ENCODE assay signal across 15 cellular contexts in the genomic region with DNA sequence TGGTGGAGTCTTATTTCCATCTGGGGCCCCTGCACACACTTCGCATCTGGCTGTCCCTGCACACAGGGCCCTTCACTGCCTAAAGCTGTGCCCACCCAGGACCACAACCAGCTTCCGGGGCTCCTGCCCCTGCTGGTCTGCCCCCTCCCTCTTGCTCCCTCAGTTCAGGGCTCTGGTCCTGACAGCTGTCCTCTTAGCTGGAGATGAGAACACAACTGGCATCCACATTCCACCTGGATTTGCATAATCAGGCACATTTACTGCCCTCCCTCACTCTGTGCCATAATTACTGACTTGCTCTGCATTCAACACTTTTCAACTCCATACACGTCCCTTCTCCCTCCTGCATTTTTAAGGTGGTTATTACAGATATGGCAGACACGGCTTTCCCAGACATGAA.
DNase-seq lines count a peak whose midpoint lies in the region; ATAC-seq and TF ChIP-seq lines count a peak whose summit lies in the region.
"Had no signal": no experiment of that assay in that cellular context is flagged by ENCODE, and none has a peak within 500 bp of the region (broad histone marks: within the 10 kb centered on the region; RNA-seq: fewer than 3 reads in every experiment).

No MANE protein-coding gene starts in this region.

- no peak overlapping the region for H3T11ph ChIP-seq in H9 (ENCODE audit: low read length)

- H3K9me3 Mint-ChIP-seq in H9 = peaks cover 8 to 10% of the 10 kb centered on the region in 2 experiments; a peak in 3 of 5 replicates
- peaks cover 5% of the 10 kb centered on the region for H3K9me3 Mint-ChIP-seq in nephron progenitor cell
- peaks cover 0 to under 1% of the 10 kb centered on the region in 2 donors for H3K9me3 Mint-ChIP-seq in natural killer cell

- no peak overlapping the region for H2BK12ac ChIP-seq in H9 (ENCODE audit: insufficient read length, low read depth, low read length)

- H2AFZ ChIP-seq in H9 (ENCODE audit: low read length) = no peak overlapping the region

- H4K91ac ChIP-seq in H9 (ENCODE audit: insufficient read length, low read depth, low read length) = no peak overlapping the region

- no peaks in the 10 kb centered on the region for H4K20me1 ChIP-seq in BLaER1 treated with 17β-estradiol and CSF1 and Interleukin-3, amounts not matched to agents 10 nM and 100 nM
- H4K20me1 ChIP-seq in H9 (ENCODE audit: control insufficient read depth, insufficient read depth, insufficient read length) = no peaks in the 10 kb centered on the region

- peaks cover 0 to 9% (median 0%) of the 10 kb centered on the region in 3 experiments; a peak in 3 of 7 replicates for H3K36me3 Mint-ChIP-seq in H9 (ENCODE audit: insufficient read depth in 1 of 3, low read depth in 3 of 3)
- H3K36me3 Mint-ChIP-seq in nephron progenitor cell (ENCODE audit: low read depth) = no peaks in the 10 kb centered on the region
- H3K36me3 Mint-ChIP-seq in natural killer cell = no peaks in the 10 kb centered on the region

- no peak overlapping the region for H4K8ac ChIP-seq in H9 (replicated peaks; ENCODE audit: insufficient read length, low read depth, low read length)

- no peak overlapping the region for H2BK20ac ChIP-seq in H9 (ENCODE audit: low read depth, low read length, poor library complexity, severe bottlenecking)

- H3K27me3 Mint-ChIP-seq in H9 (ENCODE audit: low read depth) = peaks cover 2% of the 10 kb centered on the region; the same call in 1 of the 2 replicates
- peaks cover 20% of the 10 kb centered on the region for H3K27me3 Mint-ChIP-seq in nephron progenitor cell (ENCODE audit: low read depth, poor library complexity)
- H3K27me3 Mint-ChIP-seq in natural killer cell (ENCODE audit: low read depth in 2 of 2) = peaks cover 9 to 10% of the 10 kb centered on the region in 2 donors

- intact Hi-C loops in natural killer cell (cut with micrococcal nuclease) = no loop called here

- no peak overlapping the region for H3K56ac ChIP-seq in H9 (ENCODE audit: insufficient read length, low read depth, low read length)

- no peak overlapping the region for H3K4ac ChIP-seq in H9 (ENCODE audit: low read depth, low read length)

- H2BK120ac ChIP-seq in H9 (ENCODE audit: low read depth, low read length, poor library complexity, severe bottlenecking) = no peak overlapping the region

- peak overlapping the region in 9 of 11 experiments; percentile 5 to 74 (median 60); a peak in 15 of 22 replicates for H3K4me2 ChIP-seq in BLaER1 treated with 17β-estradiol and CSF1 and Interleukin-3, amounts not matched to agents 10 nM and 100 nM
- H3K4me2 ChIP-seq in H9 (ENCODE audit: insufficient read depth, insufficient read length, low read length) = no peak overlapping the region
- H3K4me2 ChIP-seq: KMS-11 had no signal

- H4K5ac ChIP-seq in H9 (ENCODE audit: insufficient read length, low read depth, low read length) = no peak overlapping the region

- no peaks in the 10 kb centered on the region for H3K79me2 ChIP-seq in H9 (ENCODE audit: insufficient read depth, low read length)

- H2BK15ac ChIP-seq in H9 (ENCODE audit: low read depth, low read length) = no peak overlapping the region

- no peaks in the 10 kb centered on the region for H3K27me3 ChIP-seq in BLaER1 treated with 17β-estradiol and CSF1 and Interleukin-3, amounts not matched to agents 10 nM and 100 nM
- no peaks in the 10 kb centered on the region; the same call in 1 of the 2 replicates for H3K27me3 ChIP-seq in H9 (ENCODE audit: insufficient read depth, low read length)

- no peak for TF ChIP-seq CTCF in H9 (conservative IDR thresholded peaks at IDR 0.05)
- no peak for TF ChIP-seq CTCF in nephron progenitor cell (IDR thresholded peaks at IDR 0.05)
- no peak for TF ChIP-seq CTCF in natural killer cell (IDR thresholded peaks at IDR 0.05)

- peak overlapping the region; percentile 53; the same call in 1 of the 2 replicates for H3K14ac ChIP-seq in H9 (ENCODE audit: insufficient read depth, low read length)

- no peak for ATAC-seq in natural killer cell
- ATAC-seq in GM21576 (IDR thresholded peaks at IDR 0.05; ENCODE audit: unreplicated experiment) = no peak
- no peak for ATAC-seq in HG03108 (IDR thresholded peaks at IDR 0.05; ENCODE audit: unreplicated experiment)
- ATAC-seq: HCT116, Panc1 had no signal

- no peak overlapping the region for H3K4me3 ChIP-seq in BLaER1 treated with 17β-estradiol and CSF1 and Interleukin-3, amounts not matched to agents 10 nM and 100 nM

- no peak for DNase-seq in H9
- DNase-seq in NCI-H526 treated with DMSO at 0.1 percent for 48 hours (lab: John Stamatoyannopoulos, UW) = peak; percentile 16
- no peak for DNase-seq in nephron progenitor cell
- DNase-seq in caudate nucleus (lab: John Stamatoyannopoulos, UW) = no peak
- no peak for DNase-seq in natural killer cell
- DNase-seq: DND-41, NCI-H1417 treated with DMSO at 0.1 percent for 48 hours, NCI-H2029 had no signal

- H2AK5ac ChIP-seq in H9 (ENCODE audit: insufficient read length, low read length) = no peak overlapping the region

- no peak overlapping the region for H3K4me3 Mint-ChIP-seq in H9
- H3K4me3 Mint-ChIP-seq in nephron progenitor cell = no peak overlapping the region
- H3K4me3 Mint-ChIP-seq in natural killer cell = no peak overlapping the region

- H3K4me1 Mint-ChIP-seq in H9 (peaks cover 13% of the 10 kb centered on the region in 2 experiments), nephron progenitor cell (peaks cover 12% of the 10 kb centered on the region), natural killer cell (peaks cover 2% of the 10 kb centered on the region in 2 donors)

- H3K23ac ChIP-seq in H9 (ENCODE audit: insufficient read length, low read depth, low read length) = no peak overlapping the region

- no CpG with 5 or more reads among the region's 4 CpGs for WGBS in H9 (ENCODE audit: extremely low coverage, insufficient read length, low lambda C conversion rate)

- H3K9me3 ChIP-seq in BLaER1 treated with 17β-estradiol and CSF1 and Interleukin-3, amounts not matched to agents 10 nM and 100 nM (replicated peaks in 1 of 11) = peaks cover 3 to 18% (median 14%) of the 10 kb centered on the region in 11 experiments; a peak in 17 of 22 replicates
- H3K9me3 ChIP-seq in H9 (ENCODE audit: control insufficient read depth, low read depth, low read length) = no peaks in the 10 kb centered on the region

- H2BK5ac ChIP-seq in H9 (ENCODE audit: insufficient read length, low read length) = no peak overlapping the region

- H3K27ac ChIP-seq in BLaER1 treated with 17β-estradiol and CSF1 and Interleukin-3, amounts not matched to agents 10 nM and 100 nM = no peak overlapping the region
- H3K27ac ChIP-seq in H9 (ENCODE audit: insufficient read length, low read depth, low read length) (no peak overlapping the region), caudate nucleus (ENCODE audit: low read depth, low read length) (no peak overlapping the region)
- H3K27ac ChIP-seq: C4-2B, KMS-11 had no signal

- H3K4me1 ChIP-seq in BLaER1 treated with 17β-estradiol and CSF1 and Interleukin-3, amounts not matched to agents 10 nM and 100 nM = peaks cover 0 to 51% (median 32%) of the 10 kb centered on the region in 10 experiments; a peak in 15 of 20 replicates
- no peaks in the 10 kb centered on the region for H3K4me1 ChIP-seq in H9 (ENCODE audit: insufficient read depth, low read length)

- H3K23me2 ChIP-seq in H9 (ENCODE audit: insufficient read length, low read depth, low read length, poor library complexity, severe bottlenecking) = no peaks in the 10 kb centered on the region

- H3K27ac Mint-ChIP-seq in H9 (no peak overlapping the region), nephron progenitor cell (peak overlapping the region; percentile 1), natural killer cell (no peak overlapping the region)

- H3K18ac ChIP-seq in H9 (ENCODE audit: insufficient read length, low read depth, low read length) = no peak overlapping the region

- no peaks in the 10 kb centered on the region for H3K79me1 ChIP-seq in H9 (ENCODE audit: insufficient read depth, low read depth, low read length, poor library complexity, severe bottlenecking)

- H3K36me3 ChIP-seq in BLaER1 treated with 17β-estradiol and CSF1 and Interleukin-3, amounts not matched to agents 10 nM and 100 nM = no peaks in the 10 kb centered on the region

- H3K9ac ChIP-seq in BLaER1 treated with 17β-estradiol and CSF1 and Interleukin-3, amounts not matched to agents 10 nM and 100 nM = no peak overlapping the region
- no peak overlapping the region for H3K9ac ChIP-seq in H9 (ENCODE audit: extremely low read depth, insufficient read length, low read length)
- H3K9ac ChIP-seq: KMS-11 had no signal
